In genomic region chrX:154547245-154548027, GRCh38 we compare ENCODE assay signal across 1 cellular context.
A peak's percentile ranks its signal among the peaks of the same experiment; 100 is the strongest.
TF ChIP-seq lines count a peak whose summit lies in the region.

IKBKG (plus strand) TSS chrX:154547620; CDS start chrX:154552003, 4,383 bp downstream.

TF ChIP-seq in HEK293, 187 proteins besides CTCF, POLR2A, EP300 and RAD21 (continued from another document and continues in another):
- TF ChIP-seq ZNF138 (tag by site-specific recombination; IDR thresholded peaks at IDR 0.05; ENCODE audit: borderline replicate concordance) (no peak), ZNF266 (tag by site-specific recombination; IDR thresholded peaks at IDR 0.05; ENCODE audit: low read depth) (no peak), ZNF76 (tag by site-specific recombination; IDR thresholded peaks at IDR 0.05; ENCODE audit: borderline replicate concordance, low read depth) (no peak; the same call in 1 of the 2 replicates), ZNF202 (tag by site-specific recombination; IDR thresholded peaks at IDR 0.05; ENCODE audit: borderline replicate concordance) (no peak), ZFP3 (tag by site-specific recombination; IDR thresholded peaks at IDR 0.05; ENCODE audit: low read depth) (no peak), ZBTB1 (tag by site-specific recombination; IDR thresholded peaks at IDR 0.05) (no peak), ZNF404 (tag by site-specific recombination; IDR thresholded peaks at IDR 0.05) (no peak), ZNF366 (tag by site-specific recombination; conservative IDR thresholded peaks at IDR 0.05) (no peak), IKZF3 (tag by site-specific recombination; IDR thresholded peaks at IDR 0.05) (no peak), SALL2 (tag by site-specific recombination; IDR thresholded peaks at IDR 0.05; ENCODE audit: borderline replicate concordance) (no peak), MYNN (tag by site-specific recombination; IDR thresholded peaks at IDR 0.05; ENCODE audit: borderline replicate concordance) (no peak), EGR2 (tag by site-specific recombination; IDR thresholded peaks at IDR 0.05; ENCODE audit: low read depth) (peak; percentile 50; the same call in 1 of the 2 replicates), ZBTB6 (tag by site-specific recombination; IDR thresholded peaks at IDR 0.05) (no peak), ZNF324 (tag by site-specific recombination; IDR thresholded peaks at IDR 0.05) (no peak), ZNF157 (tag by site-specific recombination; IDR thresholded peaks at IDR 0.05) (no peak), ZNF473 (tag by site-specific recombination; IDR thresholded peaks at IDR 0.05) (no peak), MEIS1 (CRISPR knock-in tag; IDR thresholded peaks at IDR 0.05; ENCODE audit: borderline replicate concordance) (no peak), ZNF354C (tag by site-specific recombination; IDR thresholded peaks at IDR 0.05; ENCODE audit: borderline replicate concordance, low read depth) (no peak), RBAK (tag by site-specific recombination; IDR thresholded peaks at IDR 0.05) (no peak), ZNF623 (tag by site-specific recombination; IDR thresholded peaks at IDR 0.05) (no peak), ZNF677 (tag by site-specific recombination; IDR thresholded peaks at IDR 0.05) (no peak), ZBTB21 (tag by site-specific recombination; IDR thresholded peaks at IDR 0.05) (no peak), ZNF416 (tag by site-specific recombination; IDR thresholded peaks at IDR 0.05) (no peak), YY2 (tag by site-specific recombination; IDR thresholded peaks at IDR 0.05) (no peak), TCF7L2 (IDR thresholded peaks at IDR 0.05; ENCODE audit: borderline replicate concordance, low read depth, low read length) (no peak), ZBTB20 (tag by site-specific recombination; IDR thresholded peaks at IDR 0.05) (peak; percentile 58; the same call in 1 of the 2 replicates), SP2 (tag by site-specific recombination; IDR thresholded peaks at IDR 0.05) (peak; percentile 79), KLF1 (tag by site-specific recombination; IDR thresholded peaks at IDR 0.05) (peak; percentile 72; the same call in 1 of the 2 replicates), ZNF768 (tag by site-specific recombination; IDR thresholded peaks at IDR 0.05) (no peak), ZNF280D (tag by site-specific recombination; IDR thresholded peaks at IDR 0.05) (no peak), PRDM6 (tag by site-specific recombination; IDR thresholded peaks at IDR 0.05) (no peak), SCRT2 (tag by site-specific recombination; IDR thresholded peaks at IDR 0.05) (no peak), ZNF184 (tag by site-specific recombination; IDR thresholded peaks at IDR 0.05) (no peak)
- TF ChIP-seq, protein P1, sequence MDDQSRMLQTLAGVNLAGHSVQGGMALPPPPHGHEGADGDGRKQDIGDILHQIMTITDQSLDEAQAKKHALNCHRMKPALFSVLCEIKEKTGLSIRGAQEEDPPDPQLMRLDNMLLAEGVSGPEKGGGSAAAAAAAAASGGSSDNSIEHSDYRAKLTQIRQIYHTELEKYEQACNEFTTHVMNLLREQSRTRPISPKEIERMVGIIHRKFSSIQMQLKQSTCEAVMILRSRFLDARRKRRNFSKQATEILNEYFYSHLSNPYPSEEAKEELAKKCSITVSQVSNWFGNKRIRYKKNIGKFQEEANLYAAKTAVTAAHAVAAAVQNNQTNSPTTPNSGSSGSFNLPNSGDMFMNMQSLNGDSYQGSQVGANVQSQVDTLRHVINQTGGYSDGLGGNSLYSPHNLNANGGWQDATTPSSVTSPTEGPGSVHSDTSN (CRISPR knock-in tag; IDR thresholded peaks at IDR 0.05): no peak
- TF ChIP-seq, protein P2, sequence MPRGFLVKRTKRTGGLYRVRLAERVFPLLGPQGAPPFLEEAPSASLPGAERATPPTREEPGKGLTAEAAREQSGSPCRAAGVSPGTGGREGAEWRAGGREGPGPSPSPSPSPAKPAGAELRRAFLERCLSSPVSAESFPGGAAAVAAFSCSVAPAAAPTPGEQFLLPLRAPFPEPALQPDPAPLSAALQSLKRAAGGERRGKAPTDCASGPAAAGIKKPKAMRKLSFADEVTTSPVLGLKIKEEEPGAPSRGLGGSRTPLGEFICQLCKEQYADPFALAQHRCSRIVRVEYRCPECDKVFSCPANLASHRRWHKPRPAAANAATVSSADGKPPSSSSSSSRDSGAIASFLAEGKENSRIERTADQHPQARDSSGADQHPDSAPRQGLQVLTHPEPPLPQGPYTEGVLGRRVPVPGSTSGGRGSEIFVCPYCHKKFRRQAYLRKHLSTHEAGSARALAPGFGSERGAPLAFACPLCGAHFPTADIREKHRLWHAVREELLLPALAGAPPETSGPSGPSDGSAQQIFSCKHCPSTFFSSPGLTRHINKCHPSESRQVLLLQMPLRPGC (tag by site-specific recombination; IDR thresholded peaks at IDR 0.05): no peak
- TF ChIP-seq, protein P3, sequence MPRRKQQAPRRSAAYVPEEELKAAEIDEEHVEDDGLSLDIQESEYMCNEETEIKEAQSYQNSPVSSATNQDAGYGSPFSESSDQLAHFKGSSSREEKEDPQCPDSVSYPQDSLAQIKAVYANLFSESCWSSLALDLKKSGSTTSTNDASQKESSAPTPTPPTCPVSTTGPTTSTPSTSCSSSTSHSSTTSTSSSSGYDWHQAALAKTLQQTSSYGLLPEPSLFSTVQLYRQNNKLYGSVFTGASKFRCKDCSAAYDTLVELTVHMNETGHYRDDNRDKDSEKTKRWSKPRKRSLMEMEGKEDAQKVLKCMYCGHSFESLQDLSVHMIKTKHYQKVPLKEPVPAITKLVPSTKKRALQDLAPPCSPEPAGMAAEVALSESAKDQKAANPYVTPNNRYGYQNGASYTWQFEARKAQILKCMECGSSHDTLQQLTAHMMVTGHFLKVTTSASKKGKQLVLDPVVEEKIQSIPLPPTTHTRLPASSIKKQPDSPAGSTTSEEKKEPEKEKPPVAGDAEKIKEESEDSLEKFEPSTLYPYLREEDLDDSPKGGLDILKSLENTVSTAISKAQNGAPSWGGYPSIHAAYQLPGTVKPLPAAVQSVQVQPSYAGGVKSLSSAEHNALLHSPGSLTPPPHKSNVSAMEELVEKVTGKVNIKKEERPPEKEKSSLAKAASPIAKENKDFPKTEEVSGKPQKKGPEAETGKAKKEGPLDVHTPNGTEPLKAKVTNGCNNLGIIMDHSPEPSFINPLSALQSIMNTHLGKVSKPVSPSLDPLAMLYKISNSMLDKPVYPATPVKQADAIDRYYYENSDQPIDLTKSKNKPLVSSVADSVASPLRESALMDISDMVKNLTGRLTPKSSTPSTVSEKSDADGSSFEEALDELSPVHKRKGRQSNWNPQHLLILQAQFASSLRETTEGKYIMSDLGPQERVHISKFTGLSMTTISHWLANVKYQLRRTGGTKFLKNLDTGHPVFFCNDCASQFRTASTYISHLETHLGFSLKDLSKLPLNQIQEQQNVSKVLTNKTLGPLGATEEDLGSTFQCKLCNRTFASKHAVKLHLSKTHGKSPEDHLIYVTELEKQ (tag by site-specific recombination; IDR thresholded peaks at IDR 0.05; ENCODE audit: borderline replicate concordance): no peak
- TF ChIP-seq, protein P4, sequence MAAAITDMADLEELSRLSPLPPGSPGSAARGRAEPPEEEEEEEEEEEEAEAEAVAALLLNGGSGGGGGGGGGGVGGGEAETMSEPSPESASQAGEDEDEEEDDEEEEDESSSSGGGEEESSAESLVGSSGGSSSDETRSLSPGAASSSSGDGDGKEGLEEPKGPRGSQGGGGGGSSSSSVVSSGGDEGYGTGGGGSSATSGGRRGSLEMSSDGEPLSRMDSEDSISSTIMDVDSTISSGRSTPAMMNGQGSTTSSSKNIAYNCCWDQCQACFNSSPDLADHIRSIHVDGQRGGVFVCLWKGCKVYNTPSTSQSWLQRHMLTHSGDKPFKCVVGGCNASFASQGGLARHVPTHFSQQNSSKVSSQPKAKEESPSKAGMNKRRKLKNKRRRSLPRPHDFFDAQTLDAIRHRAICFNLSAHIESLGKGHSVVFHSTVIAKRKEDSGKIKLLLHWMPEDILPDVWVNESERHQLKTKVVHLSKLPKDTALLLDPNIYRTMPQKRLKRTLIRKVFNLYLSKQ (tag by site-specific recombination; IDR thresholded peaks at IDR 0.05; ENCODE audit: borderline replicate concordance): no peak
- TF ChIP-seq, protein P5, sequence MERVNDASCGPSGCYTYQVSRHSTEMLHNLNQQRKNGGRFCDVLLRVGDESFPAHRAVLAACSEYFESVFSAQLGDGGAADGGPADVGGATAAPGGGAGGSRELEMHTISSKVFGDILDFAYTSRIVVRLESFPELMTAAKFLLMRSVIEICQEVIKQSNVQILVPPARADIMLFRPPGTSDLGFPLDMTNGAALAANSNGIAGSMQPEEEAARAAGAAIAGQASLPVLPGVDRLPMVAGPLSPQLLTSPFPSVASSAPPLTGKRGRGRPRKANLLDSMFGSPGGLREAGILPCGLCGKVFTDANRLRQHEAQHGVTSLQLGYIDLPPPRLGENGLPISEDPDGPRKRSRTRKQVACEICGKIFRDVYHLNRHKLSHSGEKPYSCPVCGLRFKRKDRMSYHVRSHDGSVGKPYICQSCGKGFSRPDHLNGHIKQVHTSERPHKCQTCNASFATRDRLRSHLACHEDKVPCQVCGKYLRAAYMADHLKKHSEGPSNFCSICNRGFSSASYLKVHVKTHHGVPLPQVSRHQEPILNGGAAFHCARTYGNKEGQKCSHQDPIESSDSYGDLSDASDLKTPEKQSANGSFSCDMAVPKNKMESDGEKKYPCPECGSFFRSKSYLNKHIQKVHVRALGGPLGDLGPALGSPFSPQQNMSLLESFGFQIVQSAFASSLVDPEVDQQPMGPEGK (tag by site-specific recombination; IDR thresholded peaks at IDR 0.05): 0 out of 2 replicates have a peak, but pooled peaks have one; percentile 43
- TF ChIP-seq, protein P6, sequence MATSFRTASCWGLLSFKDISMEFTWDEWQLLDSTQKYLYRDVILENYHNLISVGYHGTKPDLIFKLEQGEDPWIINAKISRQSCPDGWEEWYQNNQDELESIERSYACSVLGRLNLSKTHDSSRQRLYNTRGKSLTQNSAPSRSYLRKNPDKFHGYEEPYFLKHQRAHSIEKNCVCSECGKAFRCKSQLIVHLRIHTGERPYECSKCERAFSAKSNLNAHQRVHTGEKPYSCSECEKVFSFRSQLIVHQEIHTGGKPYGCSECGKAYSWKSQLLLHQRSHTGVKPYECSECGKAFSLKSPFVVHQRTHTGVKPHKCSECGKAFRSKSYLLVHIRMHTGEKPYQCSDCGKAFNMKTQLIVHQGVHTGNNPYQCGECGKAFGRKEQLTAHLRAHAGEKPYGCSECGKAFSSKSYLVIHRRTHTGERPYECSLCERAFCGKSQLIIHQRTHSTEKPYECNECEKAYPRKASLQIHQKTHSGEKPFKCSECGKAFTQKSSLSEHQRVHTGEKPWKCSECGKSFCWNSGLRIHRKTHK (tag by site-specific recombination; IDR thresholded peaks at IDR 0.05): no peak
- TF ChIP-seq, protein P7, sequence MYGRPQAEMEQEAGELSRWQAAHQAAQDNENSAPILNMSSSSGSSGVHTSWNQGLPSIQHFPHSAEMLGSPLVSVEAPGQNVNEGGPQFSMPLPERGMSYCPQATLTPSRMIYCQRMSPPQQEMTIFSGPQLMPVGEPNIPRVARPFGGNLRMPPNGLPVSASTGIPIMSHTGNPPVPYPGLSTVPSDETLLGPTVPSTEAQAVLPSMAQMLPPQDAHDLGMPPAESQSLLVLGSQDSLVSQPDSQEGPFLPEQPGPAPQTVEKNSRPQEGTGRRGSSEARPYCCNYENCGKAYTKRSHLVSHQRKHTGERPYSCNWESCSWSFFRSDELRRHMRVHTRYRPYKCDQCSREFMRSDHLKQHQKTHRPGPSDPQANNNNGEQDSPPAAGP (tag by site-specific recombination; IDR thresholded peaks at IDR 0.05): peak; percentile 60
- TF ChIP-seq, protein P8, sequence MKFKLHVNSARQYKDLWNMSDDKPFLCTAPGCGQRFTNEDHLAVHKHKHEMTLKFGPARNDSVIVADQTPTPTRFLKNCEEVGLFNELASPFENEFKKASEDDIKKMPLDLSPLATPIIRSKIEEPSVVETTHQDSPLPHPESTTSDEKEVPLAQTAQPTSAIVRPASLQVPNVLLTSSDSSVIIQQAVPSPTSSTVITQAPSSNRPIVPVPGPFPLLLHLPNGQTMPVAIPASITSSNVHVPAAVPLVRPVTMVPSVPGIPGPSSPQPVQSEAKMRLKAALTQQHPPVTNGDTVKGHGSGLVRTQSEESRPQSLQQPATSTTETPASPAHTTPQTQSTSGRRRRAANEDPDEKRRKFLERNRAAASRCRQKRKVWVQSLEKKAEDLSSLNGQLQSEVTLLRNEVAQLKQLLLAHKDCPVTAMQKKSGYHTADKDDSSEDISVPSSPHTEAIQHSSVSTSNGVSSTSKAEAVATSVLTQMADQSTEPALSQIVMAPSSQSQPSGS (tag by site-specific recombination; IDR thresholded peaks at IDR 0.05; ENCODE audit: low read depth): no peak
